22 cellular contexts compared by ENCODE assay signal in genomic region chr3:184733181-184733580, GRCh38. TPM values are rescaled to one million over a fixed set of nuclear protein-coding genes. Genes with fewer than 3 reads are reported as not detected.
A peak's percentile ranks its signal among the peaks of the same experiment; 100 is the strongest.
DNase-seq lines count a peak whose midpoint lies in the region; ATAC-seq and TF ChIP-seq lines count a peak whose summit lies in the region.
"Had no signal": no experiment of that assay in that cellular context is flagged by ENCODE, and none has a peak within 500 bp of the region (broad histone marks: within the 10 kb centered on the region; RNA-seq: fewer than 3 reads in every experiment).

No MANE protein-coding gene starts in this region.

- no peak overlapping the region for H3K14ac ChIP-seq in trophoblast cell (ENCODE audit: low read length)

- intact Hi-C loops in activated CD4-positive, alpha-beta memory T cell treated with anti-CD3 and anti-CD28 coated beads for 36 hours (cut with micrococcal nuclease): no loop called here
- intact Hi-C loops in upper lobe of right lung (cut with DNase I): no loop called here

- CTCF ChIA-PET in activated CD4-positive, alpha-beta memory T cell treated with anti-CD3 and anti-CD28 coated beads, Interleukin-2, amount 10 ng/mL, durations not matched to agents 7 days and 5 days (lab: Charles Lee): interaction anchor here (2.2 kb wide), 1 partner anchor 172 kb away, joined by 10 read pairs; the partner anchor contains the start of gene EPHB3
- CTCF ChIA-PET in activated CD4-positive, alpha-beta memory T cell treated with anti-CD3 and anti-CD28 coated beads for 36 hours (lab: Charles Lee): interaction anchor here (2.2 kb wide), 1 partner anchor 172 kb away, joined by 14 read pairs; the partner anchor contains the start of gene EPHB3

- WGBS in trophoblast cell (ENCODE audit: extremely low coverage, insufficient coverage, insufficient read length): no CpG with 5 or more reads among the region's 4 CpGs

- ATAC-seq in foreskin keratinocyte (peak; percentile 94), upper lobe of right lung (no peak)
- ATAC-seq: CD8-positive, alpha-beta T cell; GM12878; HCT116 had no signal

- no peak overlapping the region for H4K12ac ChIP-seq in trophoblast cell (ENCODE audit: low read depth, low read length)

- no peaks in the 10 kb centered on the region for H4K20me1 ChIP-seq in neural progenitor cell (ENCODE audit: low read depth)

- no peaks in the 10 kb centered on the region for H3K36me3 ChIP-seq in trophoblast cell (ENCODE audit: control insufficient read depth in 1 of 2, insufficient read depth in 2 of 2, low read length in 2 of 2)
- H3K36me3 ChIP-seq in upper lobe of right lung: no peaks in the 10 kb centered on the region
- no peaks in the 10 kb centered on the region for H3K36me3 ChIP-seq in neural progenitor cell
- H3K36me3 ChIP-seq: Peyer's patch, SJSA1 had no signal

- no peaks in the 10 kb centered on the region for H3K36me3 Mint-ChIP-seq in activated CD4-positive, alpha-beta memory T cell treated with anti-CD3 and anti-CD28 coated beads, Interleukin-2, amount 10 ng/mL, durations not matched to agents 7 days and 5 days (ENCODE audit: low read depth)
- H3K36me3 Mint-ChIP-seq in activated CD4-positive, alpha-beta memory T cell treated with anti-CD3 and anti-CD28 coated beads for 36 hours: no peaks in the 10 kb centered on the region
- H3K36me3 Mint-ChIP-seq in neural progenitor cell: no peaks in the 10 kb centered on the region
- H3K36me3 Mint-ChIP-seq: CD8-positive, alpha-beta T cell had no signal

- H3F3A ChIP-seq in neural progenitor cell (ENCODE audit: low read depth): no peaks in the 10 kb centered on the region

- no peak overlapping the region for H2BK5ac ChIP-seq in trophoblast cell (ENCODE audit: low read depth, low read length, poor library complexity)

- H3K4me3 Mint-ChIP-seq in activated CD4-positive, alpha-beta memory T cell treated with anti-CD3 and anti-CD28 coated beads, Interleukin-2, amount 10 ng/mL, durations not matched to agents 7 days and 5 days: no peak overlapping the region
- no peak overlapping the region for H3K4me3 Mint-ChIP-seq in activated CD4-positive, alpha-beta memory T cell treated with anti-CD3 and anti-CD28 coated beads for 36 hours
- H3K4me3 Mint-ChIP-seq in neural progenitor cell: no peak overlapping the region
- H3K4me3 Mint-ChIP-seq: CD8-positive, alpha-beta T cell had no signal

- no peak overlapping the region for H3K4ac ChIP-seq in trophoblast cell (ENCODE audit: low read depth, low read length)

- H2BK120ac ChIP-seq in trophoblast cell (ENCODE audit: insufficient read depth, low read length, poor library complexity): no peak overlapping the region

- H3K27ac Mint-ChIP-seq in activated CD4-positive, alpha-beta memory T cell treated with anti-CD3 and anti-CD28 coated beads, Interleukin-2, amount 10 ng/mL, durations not matched to agents 7 days and 5 days: no peak overlapping the region
- H3K27ac Mint-ChIP-seq in activated CD4-positive, alpha-beta memory T cell treated with anti-CD3 and anti-CD28 coated beads for 36 hours: no peak overlapping the region
- no peak overlapping the region for H3K27ac Mint-ChIP-seq in neural progenitor cell
- H3K27ac Mint-ChIP-seq: CD8-positive, alpha-beta T cell had no signal

- H3K9me3 ChIP-seq in trophoblast cell (ENCODE audit: insufficient read depth, low read depth, low read length): no peaks in the 10 kb centered on the region
- H3K9me3 ChIP-seq in upper lobe of right lung: no peaks in the 10 kb centered on the region
- no peaks in the 10 kb centered on the region for H3K9me3 ChIP-seq in neural progenitor cell (ENCODE audit: low read depth)
- H3K9me3 ChIP-seq: Peyer's patch, SJSA1 had no signal

- no peak overlapping the region for H3K18ac ChIP-seq in trophoblast cell (ENCODE audit: low read length)

- peak; percentile 55 for TF ChIP-seq CTCF in foreskin keratinocyte (conservative IDR thresholded peaks at IDR 0.05)
- no peak for TF ChIP-seq CTCF in upper lobe of right lung (IDR thresholded peaks at IDR 0.05)
- no peak for TF ChIP-seq CTCF in neural progenitor cell (IDR thresholded peaks at IDR 0.05)

- peak overlapping the region; percentile 33 for H2BK12ac ChIP-seq in trophoblast cell (ENCODE audit: low read length)

- H3K9ac ChIP-seq in trophoblast cell (ENCODE audit: low read length): no peak overlapping the region
- no peak overlapping the region for H3K9ac ChIP-seq in neural progenitor cell
- H3K9ac ChIP-seq: KMS-11 had no signal

- H3K9me3 Mint-ChIP-seq in activated CD4-positive, alpha-beta memory T cell treated with anti-CD3 and anti-CD28 coated beads, Interleukin-2, amount 10 ng/mL, durations not matched to agents 7 days and 5 days: no peaks in the 10 kb centered on the region
- no peaks in the 10 kb centered on the region for H3K9me3 Mint-ChIP-seq in activated CD4-positive, alpha-beta memory T cell treated with anti-CD3 and anti-CD28 coated beads for 36 hours
- H3K9me3 Mint-ChIP-seq in neural progenitor cell: no peaks in the 10 kb centered on the region
- H3K9me3 Mint-ChIP-seq: CD8-positive, alpha-beta T cell had no signal

- H3K79me2 ChIP-seq in trophoblast cell (ENCODE audit: control insufficient read depth, insufficient read depth, low read length, poor library complexity): no peaks in the 10 kb centered on the region
- no peaks in the 10 kb centered on the region for H3K79me2 ChIP-seq in neural progenitor cell (ENCODE audit: low read depth)

- H3K4me1 ChIP-seq in foreskin keratinocyte (peaks cover 4% of the 10 kb centered on the region), trophoblast cell (ENCODE audit: control insufficient read depth in 1 of 2, insufficient read depth in 2 of 2, low read length in 2 of 2) (peaks cover 29 to 36% of the 10 kb centered on the region in 2 experiments), upper lobe of right lung (no peaks in the 10 kb centered on the region), neural progenitor cell (peaks cover 8% of the 10 kb centered on the region)
- H3K4me1 ChIP-seq: SJSA1 had no signal

- H2AFZ ChIP-seq in trophoblast cell (ENCODE audit: insufficient read depth, low read length, poor library complexity) (no peak overlapping the region), neural progenitor cell (replicated peaks) (no peak overlapping the region)

- H3K27me3 Mint-ChIP-seq in activated CD4-positive, alpha-beta memory T cell treated with anti-CD3 and anti-CD28 coated beads, Interleukin-2, amount 10 ng/mL, durations not matched to agents 7 days and 5 days: peaks cover 5% of the 10 kb centered on the region
- peaks cover 7% of the 10 kb centered on the region for H3K27me3 Mint-ChIP-seq in activated CD4-positive, alpha-beta memory T cell treated with anti-CD3 and anti-CD28 coated beads for 36 hours
- H3K27me3 Mint-ChIP-seq in neural progenitor cell (ENCODE audit: insufficient read depth, low read depth): peaks cover 7% of the 10 kb centered on the region

- peak overlapping the region; percentile 10 for H4K91ac ChIP-seq in trophoblast cell (ENCODE audit: low read depth, low read length)

- no peak overlapping the region for H4K8ac ChIP-seq in trophoblast cell (ENCODE audit: low read depth, low read length)

- H3K27me3 ChIP-seq in foreskin keratinocyte (no peaks in the 10 kb centered on the region), trophoblast cell (ENCODE audit: insufficient read depth, low read length) (no peaks in the 10 kb centered on the region), upper lobe of right lung (no peaks in the 10 kb centered on the region), neural progenitor cell (no peaks in the 10 kb centered on the region)
- H3K27me3 ChIP-seq: Peyer's patch, SJSA1 had no signal

- POLR2A ChIA-PET in activated CD4-positive, alpha-beta memory T cell treated with anti-CD3 and anti-CD28 coated beads, Interleukin-2, amount 10 ng/mL, durations not matched to agents 7 days and 5 days (lab: Charles Lee): no interaction called here
- POLR2A ChIA-PET in activated CD4-positive, alpha-beta memory T cell treated with anti-CD3 and anti-CD28 coated beads for 36 hours (lab: Charles Lee): no interaction called here

- DNase-seq in activated CD4-positive, alpha-beta memory T cell treated with anti-CD3 and anti-CD28 coated beads, Interleukin-2, amount 10 ng/mL, durations not matched to agents 7 days and 5 days: peak; percentile 1
- no peak for DNase-seq in activated CD4-positive, alpha-beta memory T cell treated with anti-CD3 and anti-CD28 coated beads for 36 hours
- DNase-seq in SW480 (ENCODE audit: low spot score): peak; percentile 62
- DNase-seq in foreskin keratinocyte: peak; percentile 92 to 96
- no peak for DNase-seq in trophoblast cell
- no peak for DNase-seq in upper lobe of right lung
- DNase-seq in neural progenitor cell (ENCODE audit: low spot score): no peak
- no peak for DNase-seq in NCI-H748 treated with DMSO at 0.1 percent for 48 hours (lab: John Stamatoyannopoulos, UW)
- DNase-seq: 8988T; AML-193; C1 segment of cervical spinal cord; CD8-positive, alpha-beta T cell; DND-41; NCI-H1092 treated with DMSO at 0.1 percent for 48 hours; NCI-H1436 treated with DMSO at 0.1 percent for 48 hours; NCI-H1930; NK-92 treated with Interleukin-12 subunit alpha and Interleukin-12 subunit beta, amount 100 ng/mL, for 24 hours had no signal

- peak overlapping the region; percentile 90 for H3K27ac ChIP-seq in foreskin keratinocyte
- no peak overlapping the region for H3K27ac ChIP-seq in trophoblast cell (ENCODE audit: low read depth, low read length)
- H3K27ac ChIP-seq in upper lobe of right lung: no peak overlapping the region
- no peak overlapping the region for H3K27ac ChIP-seq in neural progenitor cell
- H3K27ac ChIP-seq: KMS-11, Peyer's patch, SJSA1 had no signal

- no peak overlapping the region for H3K4me3 ChIP-seq in trophoblast cell (ENCODE audit: low read depth, low read length)
- H3K4me3 ChIP-seq in upper lobe of right lung: no peak overlapping the region
- H3K4me3 ChIP-seq in neural progenitor cell: no peak overlapping the region
- H3K4me3 ChIP-seq: GM12878, Peyer's patch, SJSA1 had no signal

- H3K4me1 Mint-ChIP-seq in activated CD4-positive, alpha-beta memory T cell treated with anti-CD3 and anti-CD28 coated beads, Interleukin-2, amount 10 ng/mL, durations not matched to agents 7 days and 5 days: no peaks in the 10 kb centered on the region
- H3K4me1 Mint-ChIP-seq in activated CD4-positive, alpha-beta memory T cell treated with anti-CD3 and anti-CD28 coated beads for 36 hours (ENCODE audit: low read depth): no peaks in the 10 kb centered on the region
- peaks cover 44% of the 10 kb centered on the region for H3K4me1 Mint-ChIP-seq in neural progenitor cell

- no peak overlapping the region for H3K23ac ChIP-seq in trophoblast cell (ENCODE audit: low read length)

- no peak overlapping the region for H2AK5ac ChIP-seq in trophoblast cell (ENCODE audit: low read length)

- peaks cover 20% of the 10 kb centered on the region for H3K79me1 ChIP-seq in trophoblast cell (ENCODE audit: low read length)

- H3K4me2 ChIP-seq in trophoblast cell (ENCODE audit: low read length) (no peak overlapping the region), neural progenitor cell (no peak overlapping the region)
- H3K4me2 ChIP-seq: KMS-11 had no signal

RNA-seq across cellular contexts. Expression of gene MAGEF1, which starts 21.3 kb away (rescaled TPM):
- 1 to 10 TPM; 5.3 to 5.8 TPM for total RNA-seq in activated CD4-positive, alpha-beta memory T cell treated with anti-CD3 and anti-CD28 coated beads, Interleukin-2, amount 10 ng/mL, durations not matched to agents 7 days and 5 days
- 10 to 100 TPM; 20.6 to 22.5 TPM for total RNA-seq in activated CD4-positive, alpha-beta memory T cell treated with anti-CD3 and anti-CD28 coated beads for 36 hours
- total RNA-seq in foreskin keratinocyte (18.4 and 19.1 TPM in 2 replicates), upper lobe of right lung (30.3 TPM), neural progenitor cell (ENCODE audit: low replicate concordance) (73.9 and 88.1 TPM in 2 replicates)
- 17.0 and 19.1 TPM in 2 replicates for polyA plus RNA-seq in foreskin keratinocyte
- polyA plus RNA-seq in trophoblast cell (2013): 28.9 and 31.1 TPM in 2 replicates

Comparison
In these comparisons a context has a peak if more than half of its experiments do, and no peak if none do; other contexts are left out.
1. DNase-seq: peak in activated CD4-positive, alpha-beta memory T cell treated with anti-CD3 and anti-CD28 coated beads, Interleukin-2, amount 10 ng/mL, durations not matched to agents 7 days and 5 days (single experiment), SW480 (single experiment) and foreskin keratinocyte (2 of 2); none in activated CD4-positive, alpha-beta memory T cell treated with anti-CD3 and anti-CD28 coated beads for 36 hours (single experiment), trophoblast cell (0 of 2), upper lobe of right lung (single experiment), neural progenitor cell (single experiment) and NCI-H748 treated with DMSO at 0.1 percent for 48 hours (single experiment).